12 cellular contexts compared by ENCODE assay signal in the genomic region with DNA sequence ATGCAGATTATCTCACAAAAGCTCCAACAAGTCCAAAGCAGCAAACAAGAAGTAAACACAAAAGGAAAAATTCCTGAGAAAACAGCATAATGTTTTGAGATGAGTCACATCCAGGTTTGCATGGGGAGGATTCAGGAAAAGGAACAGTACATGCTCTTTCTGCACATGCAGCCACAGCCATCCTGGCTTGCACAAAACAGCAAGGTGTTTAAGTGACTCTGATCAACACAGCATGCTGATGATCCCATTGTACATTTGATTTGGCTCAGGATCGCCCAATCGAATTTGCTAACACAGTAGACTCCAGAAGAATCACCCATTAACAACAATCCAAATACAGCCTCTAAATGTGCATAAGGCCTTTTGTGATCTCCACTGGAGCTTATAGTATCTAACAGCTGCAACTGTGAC.
A peak's percentile ranks its signal among the peaks of the same experiment; 100 is the strongest.
DNase-seq lines count a peak whose midpoint lies in the region; ATAC-seq and TF ChIP-seq lines count a peak whose summit lies in the region.
"Had no signal": no experiment of that assay in that cellular context is flagged by ENCODE, and none has a peak within 500 bp of the region (broad histone marks: within the 10 kb centered on the region; RNA-seq: fewer than 3 reads in every experiment).

No MANE protein-coding gene starts in this region.

- ATAC-seq in GM18505 (IDR thresholded peaks at IDR 0.05; ENCODE audit: unreplicated experiment) (no peak), GM19463 (IDR thresholded peaks at IDR 0.05; ENCODE audit: unreplicated experiment) (no peak)
- ATAC-seq in activated CD4-positive, alpha-beta T cell treated with anti-CD3 and anti-CD28 coated beads for 36 hours: no peak

- H3K4me1 Mint-ChIP-seq in activated CD4-positive, alpha-beta T cell treated with anti-CD3 and anti-CD28 coated beads for 36 hours: no peaks in the 10 kb centered on the region

- no peaks in the 10 kb centered on the region for H3K36me3 Mint-ChIP-seq in activated CD4-positive, alpha-beta T cell treated with anti-CD3 and anti-CD28 coated beads for 36 hours (ENCODE audit: low read depth)

- no peak overlapping the region for H3K4me3 Mint-ChIP-seq in activated CD4-positive, alpha-beta T cell treated with anti-CD3 and anti-CD28 coated beads for 36 hours

- intact Hi-C loops in activated CD4-positive, alpha-beta T cell treated with anti-CD3 and anti-CD28 coated beads for 36 hours (cut with DNase I, micrococcal nuclease): no loop called here

- no peak for TF ChIP-seq CTCF in RWPE1 (conservative IDR thresholded peaks at IDR 0.05; ENCODE audit: low read depth)

- H3K27ac ChIP-seq in RWPE1 (no peak overlapping the region), temporal lobe (ENCODE audit: low read depth, low read length) (peak overlapping the region; percentile 30)
- H3K27ac ChIP-seq: cardiac muscle cell, parathyroid adenoma, tibial nerve had no signal

- H3K27ac Mint-ChIP-seq in activated CD4-positive, alpha-beta T cell treated with anti-CD3 and anti-CD28 coated beads for 36 hours: no peak overlapping the region

- DNase-seq in NCI-H146 (lab: John Stamatoyannopoulos, UW): peak; percentile 5
- DNase-seq in NCI-H146 treated with DMSO at 0.1 percent for 48 hours (lab: John Stamatoyannopoulos, UW; ENCODE audit: unreplicated experiment): no peak
- peak; percentile 52 for DNase-seq in RWPE1 (ENCODE audit: low spot score)
- DNase-seq in glomerular endothelial cell (ENCODE audit: extremely low read depth, low read depth, low spot score): peak; percentile 41
- no peak for DNase-seq in activated CD4-positive, alpha-beta T cell treated with anti-CD3 and anti-CD28 coated beads for 36 hours
- DNase-seq: activated gamma-delta T cell treated with Interleukin-2 at 50 U/mL for 16 hours had no signal

- CTCF ChIA-PET in RWPE1 (lab: Yijun Ruan, JAX): interaction anchor here (0.6 to 0.7 kb wide), 2 partner anchors 130 to 255 kb away, joined by 3 read pairs; no protein-coding TSS in a partner anchor
- CTCF ChIA-PET in activated CD4-positive, alpha-beta T cell treated with anti-CD3 and anti-CD28 coated beads for 36 hours (lab: Charles Lee): no interaction called here

- POLR2A ChIA-PET in RWPE1 (lab: Yijun Ruan, JAX; ENCODE audit: low non-redundant PET): no interaction called here
- POLR2A ChIA-PET in activated CD4-positive, alpha-beta T cell treated with anti-CD3 and anti-CD28 coated beads for 36 hours (lab: Charles Lee): no interaction called here

- H3K9me3 Mint-ChIP-seq in activated CD4-positive, alpha-beta T cell treated with anti-CD3 and anti-CD28 coated beads for 36 hours (ENCODE audit: low read depth): no peaks in the 10 kb centered on the region

- TF ChIP-seq POLR2A in GM18505 (IDR thresholded peaks at IDR 0.05; ENCODE audit: borderline replicate concordance, extremely low read depth, insufficient read depth, insufficient read length): no peak

- no peaks in the 10 kb centered on the region for H3K27me3 Mint-ChIP-seq in activated CD4-positive, alpha-beta T cell treated with anti-CD3 and anti-CD28 coated beads for 36 hours

Comparison
In these comparisons a context has a peak if more than half of its experiments do, and no peak if none do; other contexts are left out.
1. DNase-seq: peak in NCI-H146 (single experiment), RWPE1 (single experiment) and glomerular endothelial cell (single experiment); none in NCI-H146 treated with DMSO at 0.1 percent for 48 hours (single experiment) and activated CD4-positive, alpha-beta T cell treated with anti-CD3 and anti-CD28 coated beads for 36 hours (single experiment).